Comparison of ENCODE assay signal across 8 cellular contexts in genomic region chr6:41713161-41713649, GRCh38. TPM values are rescaled to one million over a fixed set of nuclear protein-coding genes. Genes with fewer than 3 reads are reported as not detected.
DNase-seq lines count a peak whose midpoint lies in the region; ATAC-seq, FAIRE-seq and TF ChIP-seq lines count a peak whose summit lies in the region.

No MANE protein-coding gene starts in this region.

- H3K9me3 ChIP-seq in HepG2 (ENCODE audit: low read length) (no peaks in the 10 kb centered on the region), BE2C (no peaks in the 10 kb centered on the region)

- no peak overlapping the region for H3K4me2 ChIP-seq in HepG2 (ENCODE audit: low read depth, low read length)

- TF ChIP-seq RAD21 in HepG2 (CRISPR knock-in tag; IDR thresholded peaks at IDR 0.05): no peak

- FAIRE-seq in HepG2 (lab: Jason Lieb, UNC): no peak

- H3K9ac ChIP-seq in HepG2 (ENCODE audit: insufficient read depth, low read depth, low read length): no peak overlapping the region

- no peak for TF ChIP-seq POLR2A in HepG2 (IDR thresholded peaks at IDR 0.05; ENCODE audit: insufficient read depth in 1 of 2, low read depth in 2 of 2, low read length in 2 of 2)

- H3K27ac ChIP-seq in HepG2 (ENCODE audit: extremely low read length, insufficient read depth, low read length): no peak overlapping the region

- no TSS peak for BruUV-seq in HepG2 (replicated peaks; lab: Mats Ljungman, UMichigan)

- H3K4me3 ChIP-seq in HepG2 (replicated peaks in 1 of 3; ENCODE audit: insufficient read depth in 1 of 3, low read depth in 2 of 3, low read length in 3 of 3) (no peak overlapping the region), BE2C (ENCODE audit: low read depth, low read length) (no peak overlapping the region)

- in situ Hi-C loops in HepG2 (cut with HindIII; ENCODE audit: extremely low pct_ligation_motif_present, low pct_unique_long_range_greater_than_20kb): loop anchor here (10.0 kb wide), 1 partner anchor 332 kb away; no protein-coding TSS in a partner anchor

- POLR2A ChIA-PET in HepG2 (lab: Yijun Ruan, JAX): interaction anchor here (2.1 kb wide), 1 partner anchor 20 kb away, joined by 7 read pairs; no protein-coding TSS in a partner anchor

- TF ChIP-seq EP300 in HepG2 (IDR thresholded peaks at IDR 0.05; ENCODE audit: low read depth in 2 of 2, low read length in 2 of 2): no peak
- TF ChIP-seq EP300 in HepG2 (CRISPR knock-in tag; IDR thresholded peaks at IDR 0.05; ENCODE audit: borderline replicate concordance): no peak

- CTCF ChIA-PET in HepG2 (lab: Yijun Ruan, JAX; ENCODE audit: low intra/inter-chr PET ratio, low total read pairs): no interaction called here

- no peak overlapping the region for H3K4me3 Mint-ChIP-seq in activated naive CD8-positive, alpha-beta T cell treated with anti-CD3 and anti-CD28 coated beads for 36 hours

- H3K36me3 ChIP-seq in HepG2 (replicated peaks in 1 of 2; ENCODE audit: control insufficient read depth in 1 of 2, insufficient read depth in 2 of 2, low read length in 2 of 2) (no peaks in the 10 kb centered on the region; a peak in 1 of 5 replicates), BE2C (no peaks in the 10 kb centered on the region)

- DNase-seq in COR-L47 (lab: John Stamatoyannopoulos, UW) (peak; percentile 75), amniotic epithelial cell (ENCODE audit: low read depth) (peak; percentile 57), HepG2 (ENCODE audit: low spot score) (no peak), NCI-H146 (lab: John Stamatoyannopoulos, UW) (no peak), BE2C (no peak), NCI-H510A treated with DMSO at 0.1 percent for 48 hours (lab: John Stamatoyannopoulos, UW) (no peak)
- no peak for DNase-seq in activated naive CD8-positive, alpha-beta T cell treated with anti-CD3 and anti-CD28 coated beads for 36 hours

- no peaks in the 10 kb centered on the region; the same call in 1 of the 2 replicates for H4K20me1 ChIP-seq in HepG2 (ENCODE audit: insufficient read depth, low read length)

- intact Hi-C loops in HepG2 (cut with micrococcal nuclease; ENCODE audit: unreplicated experiment): no loop called here

- peaks cover 27% of the 10 kb centered on the region for H3K4me1 Mint-ChIP-seq in activated naive CD8-positive, alpha-beta T cell treated with anti-CD3 and anti-CD28 coated beads for 36 hours

- H3K27me3 ChIP-seq in HepG2 (ENCODE audit: control insufficient read depth in 1 of 2, insufficient read depth in 2 of 2, low read length in 2 of 2): no peaks in the 10 kb centered on the region
- no peaks in the 10 kb centered on the region for H3K27me3 ChIP-seq in BE2C

- no peak for TF ChIP-seq CTCF in HepG2 (CRISPR knock-in tag; IDR thresholded peaks at IDR 0.05)
- TF ChIP-seq CTCF in BE2C (IDR thresholded peaks at IDR 0.05; ENCODE audit: low read depth, low read length): no peak

- H3K9me3 Mint-ChIP-seq in activated naive CD8-positive, alpha-beta T cell treated with anti-CD3 and anti-CD28 coated beads for 36 hours: no peaks in the 10 kb centered on the region

- H3K36me3 Mint-ChIP-seq in activated naive CD8-positive, alpha-beta T cell treated with anti-CD3 and anti-CD28 coated beads for 36 hours: no peaks in the 10 kb centered on the region

- no peaks in the 10 kb centered on the region for H3K27me3 Mint-ChIP-seq in activated naive CD8-positive, alpha-beta T cell treated with anti-CD3 and anti-CD28 coated beads for 36 hours

- no peak overlapping the region for H2AFZ ChIP-seq in HepG2 (ENCODE audit: low read length)

- WGBS in HepG2 (ENCODE audit: low lambda C conversion rate): 88% methylated on average over 9 of the region's 9 CpGs

- H3K27ac Mint-ChIP-seq in activated naive CD8-positive, alpha-beta T cell treated with anti-CD3 and anti-CD28 coated beads for 36 hours: no peak overlapping the region

- ATAC-seq in HG03039 (IDR thresholded peaks at IDR 0.05; ENCODE audit: unreplicated experiment) (peak; percentile 5), HepG2 (peak; percentile 16)

- H3K4me1 ChIP-seq in HepG2 (ENCODE audit: insufficient read depth, low read length) (peaks cover 7% of the 10 kb centered on the region; the same call in 1 of the 2 replicates), BE2C (no peaks in the 10 kb centered on the region; the same call in 1 of the 2 replicates)

- no peaks in the 10 kb centered on the region for H3K79me2 ChIP-seq in HepG2 (ENCODE audit: insufficient read depth, low read length)

TF ChIP-seq in HepG2, 621 proteins besides CTCF, POLR2A, EP300 and RAD21:
- TF ChIP-seq CENPT (CRISPR knock-in tag; IDR thresholded peaks at IDR 0.05; ENCODE audit: low read depth) (0 out of 2 replicates have a peak, but pooled peaks have one; percentile 23), TBX2 (CRISPR knock-in tag; IDR thresholded peaks at IDR 0.05; ENCODE audit: borderline replicate concordance) (0 out of 2 replicates have a peak, but pooled peaks have one; percentile 23), ZNF510 (CRISPR knock-in tag; IDR thresholded peaks at IDR 0.05; ENCODE audit: low read depth) (no peak), ZNF225 (CRISPR knock-in tag; IDR thresholded peaks at IDR 0.05) (peak; percentile 9; the same call in 1 of the 2 replicates), NPAS2 (CRISPR knock-in tag; IDR thresholded peaks at IDR 0.05; ENCODE audit: borderline replicate concordance) (no peak)

RNA-seq across cellular contexts. Expression of gene TFEB, which starts 22.2 kb away (rescaled TPM):
- total RNA-seq in HepG2 (2016; rRNA removed; fragmentation: Illumina TruSeq; extraction: Trizol): 12.8 and 13.3 TPM in 2 replicates
- 7.3 and 10.0 TPM in 2 replicates for total RNA-seq in HepG2 (2016; cell fraction: cytosol; rRNA removed; fragmentation: Illumina TruSeq; extraction: Trizol; ENCODE audit: low read depth)
- 10.9 and 15.1 TPM in 2 replicates for total RNA-seq in HepG2 (2016; cell fraction: insoluble cytoplasmic fraction; rRNA removed; fragmentation: Illumina TruSeq; extraction: Trizol)
- total RNA-seq in HepG2 (2016; cell fraction: membrane; rRNA removed; fragmentation: Illumina TruSeq; extraction: Trizol): 15.3 and 15.8 TPM in 2 replicates
- total RNA-seq in HepG2 (2016; cell fraction: nucleus; rRNA removed; fragmentation: Illumina TruSeq; extraction: Trizol): 9.0 and 11.5 TPM in 2 replicates
- 18.7 and 21.6 TPM in 2 replicates for polyA plus RNA-seq in HepG2 (2011; rRNA removed)
- polyA plus RNA-seq in HepG2 (2011; cell fraction: cytosol; rRNA removed): 7.6 and 16.3 TPM in 2 replicates
- polyA plus RNA-seq in HepG2 (2011; cell fraction: nucleus; rRNA removed): 14.8 and 19.8 TPM in 2 replicates
- 4.8 and 7.7 TPM in 2 replicates for polyA plus RNA-seq in HepG2 (2012)
- polyA plus RNA-seq in HepG2 (2016; cell fraction: cytosol; fragmentation: Illumina TruSeq; extraction: Trizol; ENCODE audit: low read depth): 8.4 and 9.0 TPM in 2 replicates
- 13.2 and 14.2 TPM in 2 replicates for polyA plus RNA-seq in HepG2 (2016; cell fraction: insoluble cytoplasmic fraction; fragmentation: Illumina TruSeq; extraction: Trizol; ENCODE audit: low read depth)
- polyA plus RNA-seq in HepG2 (2016; cell fraction: membrane; fragmentation: Illumina TruSeq; extraction: Trizol; ENCODE audit: low read depth): 12.3 and 14.8 TPM in 2 replicates
- polyA plus RNA-seq in HepG2 (2016; cell fraction: nucleus; fragmentation: Illumina TruSeq; extraction: Trizol; ENCODE audit: insufficient read depth, low read depth): 26.4 and 27.9 TPM in 2 replicates
- 22.8 and 39.7 TPM in 2 replicates for polyA minus RNA-seq in HepG2 (2011; rRNA and poly(A)+ RNA removed; ENCODE audit: low replicate concordance)
- polyA minus RNA-seq in HepG2 (2011; cell fraction: cytosol; rRNA and poly(A)+ RNA removed): 9.2 and 12.8 TPM in 2 replicates
- 9.1 and 10.8 TPM in 2 replicates for polyA minus RNA-seq in HepG2 (2011; cell fraction: nucleus; rRNA and poly(A)+ RNA removed)
- 41.5 TPM for polyA plus RNA-seq in BE2C (2012; ENCODE audit: insufficient read depth, insufficient read length, low read depth)
- total RNA-seq in activated naive CD8-positive, alpha-beta T cell treated with anti-CD3 and anti-CD28 coated beads for 36 hours: 10 to 100 TPM in 1 of 2 experiments, 1 to 10 TPM in 1; 9.3 to 11.5 TPM

RNA-seq across cellular contexts. Expression of gene PGC, which starts 34.0 kb away (rescaled TPM):
- 225 and 502 TPM in 2 replicates for total RNA-seq in HepG2 (2016; rRNA removed; fragmentation: Illumina TruSeq; extraction: Trizol)
- total RNA-seq in HepG2 (2016; cell fraction: cytosol; rRNA removed; fragmentation: Illumina TruSeq; extraction: Trizol; ENCODE audit: low read depth): 33.5 and 35.5 TPM in 2 replicates
- 215 and 502 TPM in 2 replicates for total RNA-seq in HepG2 (2016; cell fraction: insoluble cytoplasmic fraction; rRNA removed; fragmentation: Illumina TruSeq; extraction: Trizol)
- 52.5 and 53.3 TPM in 2 replicates for total RNA-seq in HepG2 (2016; cell fraction: membrane; rRNA removed; fragmentation: Illumina TruSeq; extraction: Trizol)
- total RNA-seq in HepG2 (2016; cell fraction: nucleus; rRNA removed; fragmentation: Illumina TruSeq; extraction: Trizol): 408 and 459 TPM in 2 replicates
- polyA plus RNA-seq in HepG2 (2011; rRNA removed): 397 and 426 TPM in 2 replicates
- 243 and 350 TPM in 2 replicates for polyA plus RNA-seq in HepG2 (2011; cell fraction: cytosol; rRNA removed)
- polyA plus RNA-seq in HepG2 (2011; cell fraction: nucleus; rRNA removed): 216 and 252 TPM in 2 replicates
- polyA plus RNA-seq in HepG2 (2012): 62.0 and 149 TPM in 2 replicates
- 47.7 and 50.1 TPM in 2 replicates for polyA plus RNA-seq in HepG2 (2016; cell fraction: cytosol; fragmentation: Illumina TruSeq; extraction: Trizol; ENCODE audit: low read depth)
- polyA plus RNA-seq in HepG2 (2016; cell fraction: insoluble cytoplasmic fraction; fragmentation: Illumina TruSeq; extraction: Trizol; ENCODE audit: low read depth): 245 and 256 TPM in 2 replicates
- 48.1 and 51.7 TPM in 2 replicates for polyA plus RNA-seq in HepG2 (2016; cell fraction: membrane; fragmentation: Illumina TruSeq; extraction: Trizol; ENCODE audit: low read depth)
- 704 and 739 TPM in 2 replicates for polyA plus RNA-seq in HepG2 (2016; cell fraction: nucleus; fragmentation: Illumina TruSeq; extraction: Trizol; ENCODE audit: insufficient read depth, low read depth)
- polyA minus RNA-seq in HepG2 (2011; rRNA and poly(A)+ RNA removed; ENCODE audit: low replicate concordance): 0.21 and 469 TPM in 2 replicates
- 339 and 439 TPM in 2 replicates for polyA minus RNA-seq in HepG2 (2011; cell fraction: cytosol; rRNA and poly(A)+ RNA removed)
- polyA minus RNA-seq in HepG2 (2011; cell fraction: nucleus; rRNA and poly(A)+ RNA removed): 61.8 and 63.7 TPM in 2 replicates
- not detected for polyA plus RNA-seq in BE2C (2012; ENCODE audit: insufficient read depth, insufficient read length, low read depth)
- total RNA-seq in activated naive CD8-positive, alpha-beta T cell treated with anti-CD3 and anti-CD28 coated beads for 36 hours: not detected

Comparison
In these comparisons a context has a peak if more than half of its experiments do, and no peak if none do; other contexts are left out.
1. DNase-seq: peak in COR-L47 (single experiment) and amniotic epithelial cell (single experiment); none in HepG2 (single experiment), NCI-H146 (single experiment), BE2C (single experiment), NCI-H510A treated with DMSO at 0.1 percent for 48 hours (single experiment) and activated naive CD8-positive, alpha-beta T cell treated with anti-CD3 and anti-CD28 coated beads for 36 hours (single experiment).
2. RNA of gene PGC, which starts 34.0 kb away (total RNA-seq): 33.5 to 502 TPM in HepG2; not detected in activated naive CD8-positive, alpha-beta T cell treated with anti-CD3 and anti-CD28 coated beads for 36 hours; every median in the first group is over 10 times any median in the second.